In genomic region chr9:127878652-127879377, GRCh38 we compare ENCODE assay signal across 1 cellular context.
TF ChIP-seq lines count a peak whose summit lies in the region.

No MANE protein-coding gene starts in this region.

TF ChIP-seq in HepG2, 621 proteins besides CTCF, POLR2A, EP300 and RAD21:
- TF ChIP-seq ZNF614 (CRISPR knock-in tag; IDR thresholded peaks at IDR 0.05; ENCODE audit: borderline replicate concordance) = no peak
- no peak for TF ChIP-seq ZNF841 (CRISPR knock-in tag; IDR thresholded peaks at IDR 0.05; ENCODE audit: borderline replicate concordance)
